ENCODE assay signal across 22 cellular contexts in genomic region chr2:3336844-3337243, GRCh38. TPM values are rescaled to one million over a fixed set of nuclear protein-coding genes. Genes with fewer than 3 reads are reported as not detected.
DNase-seq lines count a peak whose midpoint lies in the region; ATAC-seq, FAIRE-seq and TF ChIP-seq lines count a peak whose summit lies in the region.
"Had no signal": no experiment of that assay in that cellular context is flagged by ENCODE, and none has a peak within 500 bp of the region (broad histone marks: within the 10 kb centered on the region; RNA-seq: fewer than 3 reads in every experiment).

No MANE protein-coding gene starts in this region.

- TF ChIP-seq RAD21 in HepG2 (CRISPR knock-in tag; IDR thresholded peaks at IDR 0.05) (no peak), K562 (CRISPR knock-in tag; conservative IDR thresholded peaks at IDR 0.05 in 1 of 2, IDR thresholded peaks at IDR 0.05 in 1 of 2) (no peak)

- H3K4me3 Mint-ChIP-seq in effector memory CD8-positive, alpha-beta T cell, result no peak overlapping the region
- H3K4me3 Mint-ChIP-seq: B cell; CD4-positive, alpha-beta T cell; CD8-positive, alpha-beta T cell had no signal

- no peak for ATAC-seq in HepG2
- ATAC-seq in right lobe of liver, result no peak
- ATAC-seq in K562, result no peak
- no peak for ATAC-seq in effector memory CD8-positive, alpha-beta T cell (replicated peaks)
- ATAC-seq in GM18517 (IDR thresholded peaks at IDR 0.05; ENCODE audit: unreplicated experiment), result no peak
- ATAC-seq: A549; CD8-positive, alpha-beta T cell had no signal

- H3K36me3 Mint-ChIP-seq in effector memory CD8-positive, alpha-beta T cell (ENCODE audit: insufficient read depth), result peaks cover 10% of the 10 kb centered on the region

- peaks cover 0 to 5% of the 10 kb centered on the region in 2 donors for H3K4me1 Mint-ChIP-seq in effector memory CD8-positive, alpha-beta T cell (ENCODE audit: low read depth in 2 of 2)
- H3K4me1 Mint-ChIP-seq: B cell had no signal

- FAIRE-seq in HepG2 (lab: Jason Lieb, UNC) (no peak), K562 (lab: Jason Lieb, UNC) (no peak)
- FAIRE-seq: A549, D721Med, G401.6, GM12891 had no signal

- H3K4me1 ChIP-seq in HepG2 (ENCODE audit: insufficient read depth, low read length), result no peaks in the 10 kb centered on the region
- no peaks in the 10 kb centered on the region for H3K4me1 ChIP-seq in right lobe of liver
- no peaks in the 10 kb centered on the region for H3K4me1 ChIP-seq in K562 (replicated peaks in 1 of 2; ENCODE audit: control insufficient read depth in 2 of 2, insufficient read depth in 2 of 2, low read length in 2 of 2)
- H3K4me1 ChIP-seq in esophagus muscularis mucosa, result peaks cover 0 to 15% (median 9%) of the 10 kb centered on the region in 4 donors
- H3K4me1 ChIP-seq: A549, Caco-2 had no signal

- H3K27ac Mint-ChIP-seq in effector memory CD8-positive, alpha-beta T cell, result peak overlapping the region; percentile 72 to 79
- H3K27ac Mint-ChIP-seq: B cell; CD4-positive, alpha-beta T cell; CD8-positive, alpha-beta T cell had no signal

- POLR2A ChIA-PET in HepG2 (lab: Yijun Ruan, JAX), result no interaction called here
- POLR2A ChIA-PET in K562 (lab: Yijun Ruan, JAX), result no interaction called here

- no peaks in the 10 kb centered on the region for H3K79me2 ChIP-seq in HepG2 (ENCODE audit: insufficient read depth, low read length)
- no peaks in the 10 kb centered on the region for H3K79me2 ChIP-seq in K562 (ENCODE audit: control insufficient read depth, insufficient read depth, low read length)

- BruUV-seq in HepG2 (replicated peaks; lab: Mats Ljungman, UMichigan), result no TSS peak
- no TSS peak for BruUV-seq in K562 (replicated peaks; lab: Mats Ljungman, UMichigan)

- no peak for TF ChIP-seq CTCF in HepG2 (CRISPR knock-in tag; IDR thresholded peaks at IDR 0.05)
- no peak for TF ChIP-seq CTCF in right lobe of liver (IDR thresholded peaks at IDR 0.05)
- TF ChIP-seq CTCF in K562 (IDR thresholded peaks at IDR 0.05 in 2 of 3, conservative IDR thresholded peaks at IDR 0.05 in 1 of 3; ENCODE audit: insufficient read depth in 2 of 3, low read depth in 1 of 3, low read length in 3 of 3), result no peak
- no peak for TF ChIP-seq CTCF in esophagus muscularis mucosa (IDR thresholded peaks at IDR 0.05)

- H3K9ac ChIP-seq in HepG2 (ENCODE audit: insufficient read depth, low read depth, low read length), result no peak overlapping the region
- no peak overlapping the region for H3K9ac ChIP-seq in K562 (ENCODE audit: insufficient read depth in 1 of 2, low read depth in 2 of 2, low read length in 2 of 2)
- H3K9ac ChIP-seq: BLaER1 treated with 17β-estradiol and CSF1 and Interleukin-3, amounts not matched to agents 10 nM and 100 nM had no signal

- TF ChIP-seq EP300 in HepG2 (IDR thresholded peaks at IDR 0.05; ENCODE audit: low read depth in 2 of 2, low read length in 2 of 2) (no peak), HepG2 (CRISPR knock-in tag; IDR thresholded peaks at IDR 0.05; ENCODE audit: borderline replicate concordance) (no peak), K562 (IDR thresholded peaks at IDR 0.05; ENCODE audit: low read length) (no peak), esophagus muscularis mucosa (IDR thresholded peaks at IDR 0.05) (no peak)

- H3K9me1 ChIP-seq in K562 (ENCODE audit: control insufficient read depth, insufficient read depth, low read length), result no peaks in the 10 kb centered on the region

- H3K36me3 ChIP-seq in HepG2 (replicated peaks in 1 of 2; ENCODE audit: control insufficient read depth in 1 of 2, insufficient read depth in 2 of 2, low read length in 2 of 2) (peaks cover 23 to 53% of the 10 kb centered on the region in 2 experiments), right lobe of liver (peaks cover 0 to 2% (median 0%) of the 10 kb centered on the region in 4 donors), K562 (ENCODE audit: control insufficient read depth, insufficient read depth, low read length) (peaks cover 45% of the 10 kb centered on the region; the same call in 2 of the 3 replicates), esophagus muscularis mucosa (peaks cover 0 to 27% (median 11%) of the 10 kb centered on the region in 4 donors)

- no peak for DNase-seq in HepG2 (ENCODE audit: low spot score)
- no peak for DNase-seq in right lobe of liver
- DNase-seq in K562 (ENCODE audit: extremely low read depth in 1 of 4, low spot score in 3 of 4), result no peak
- no peak for DNase-seq in effector memory CD8-positive, alpha-beta T cell
- DNase-seq in esophagus muscularis mucosa (ENCODE audit: extremely low spot score), result no peak
- no peak for DNase-seq in superior temporal gyrus (ENCODE audit: extremely low spot score)
- DNase-seq: AML-193; Calu3; CD4-positive, alpha-beta T cell; CD8-positive, alpha-beta T cell; DMS79 treated with DMSO at 0.1 percent for 48 hours; GF-D8 had no signal

- WGBS in HepG2 (ENCODE audit: low lambda C conversion rate), result 96% methylated on average over 2 of the region's 2 CpGs
- 92% methylated on average over 2 of the region's 2 CpGs for WGBS in right lobe of liver (ENCODE audit: insufficient coverage, low coverage, low lambda C conversion rate, missing lambda C conversion rate)
- 89% methylated on average over 2 of the region's 2 CpGs for WGBS in K562 (ENCODE audit: insufficient coverage, low coverage, missing lambda C conversion rate)
- 90% methylated on average over 2 of the region's 2 CpGs for WGBS in esophagus muscularis mucosa

- no peak overlapping the region for H3K4me2 ChIP-seq in HepG2 (ENCODE audit: low read depth, low read length)
- no peak overlapping the region for H3K4me2 ChIP-seq in K562 (ENCODE audit: insufficient read depth, low read length)
- H3K4me2 ChIP-seq: A549; BLaER1 treated with 17β-estradiol and CSF1 and Interleukin-3, amounts not matched to agents 10 nM and 100 nM had no signal

- H3K4me3 ChIP-seq in HepG2 (replicated peaks in 1 of 3; ENCODE audit: insufficient read depth in 1 of 3, low read depth in 2 of 3, low read length in 3 of 3) (no peak overlapping the region), right lobe of liver (no peak overlapping the region), K562 (no peak overlapping the region), esophagus muscularis mucosa (no peak overlapping the region)
- H3K4me3 ChIP-seq: A549; BLaER1 treated with 17β-estradiol and CSF1 and Interleukin-3, amounts not matched to agents 10 nM and 100 nM had no signal

- H4K20me1 ChIP-seq in HepG2 (ENCODE audit: insufficient read depth, low read length) (no peaks in the 10 kb centered on the region), K562 (replicated peaks; ENCODE audit: control insufficient read depth, insufficient read depth, low read length) (no peaks in the 10 kb centered on the region)

- H3K27me3 ChIP-seq in HepG2 (ENCODE audit: control insufficient read depth in 1 of 2, insufficient read depth in 2 of 2, low read length in 2 of 2) (no peaks in the 10 kb centered on the region), right lobe of liver (no peaks in the 10 kb centered on the region), K562 (ENCODE audit: control insufficient read depth in 2 of 2, insufficient read depth in 2 of 2, low read length in 2 of 2) (no peaks in the 10 kb centered on the region), esophagus muscularis mucosa (no peaks in the 10 kb centered on the region)
- H3K27me3 ChIP-seq: BLaER1 treated with 17β-estradiol and CSF1 and Interleukin-3, amounts not matched to agents 10 nM and 100 nM had no signal

- H3K27ac ChIP-seq in HepG2 (ENCODE audit: extremely low read length, insufficient read depth, low read length), result no peak overlapping the region
- H3K27ac ChIP-seq in right lobe of liver, result no peak overlapping the region
- H3K27ac ChIP-seq in K562 (ENCODE audit: extremely low read depth, low read depth, low read length), result no peak overlapping the region
- H3K27ac ChIP-seq in esophagus muscularis mucosa (replicated peaks in 1 of 4), result no peak overlapping the region
- H3K27ac ChIP-seq: 22Rv1; A549; BLaER1 treated with 17β-estradiol and CSF1 and Interleukin-3, amounts not matched to agents 10 nM and 100 nM; C4-2B had no signal

- CTCF ChIA-PET in HepG2 (lab: Yijun Ruan, JAX; ENCODE audit: low intra/inter-chr PET ratio, low total read pairs), result no interaction called here
- CTCF ChIA-PET in K562 (lab: Yijun Ruan, JAX; ENCODE audit: low intra/inter-chr PET ratio), result no interaction called here

- no peaks in the 10 kb centered on the region for H3K27me3 Mint-ChIP-seq in effector memory CD8-positive, alpha-beta T cell
- H3K27me3 Mint-ChIP-seq: B cell; CD4-positive, alpha-beta T cell had no signal

- H3K9me3 Mint-ChIP-seq in effector memory CD8-positive, alpha-beta T cell, result no peaks in the 10 kb centered on the region
- H3K9me3 Mint-ChIP-seq: CD4-positive, alpha-beta T cell; CD8-positive, alpha-beta T cell had no signal

- intact Hi-C loops in HepG2 (cut with micrococcal nuclease; ENCODE audit: unreplicated experiment) (no loop called here), right lobe of liver (cut with DNase I) (no loop called here), K562 (cut with micrococcal nuclease) (no loop called here), esophagus muscularis mucosa (cut with DNase I) (no loop called here)

- in situ Hi-C loops in HepG2 (cut with HindIII; ENCODE audit: extremely low pct_ligation_motif_present, low pct_unique_long_range_greater_than_20kb), result no loop called here
- in situ Hi-C loops in K562 (cut with MboI), result no loop called here

- H2AFZ ChIP-seq in HepG2 (ENCODE audit: low read length), result no peak overlapping the region
- no peak overlapping the region for H2AFZ ChIP-seq in K562 (ENCODE audit: low read depth, low read length)

- TF ChIP-seq POLR2A in HepG2 (IDR thresholded peaks at IDR 0.05; ENCODE audit: insufficient read depth in 1 of 2, low read depth in 2 of 2, low read length in 2 of 2), result no peak
- TF ChIP-seq POLR2A in right lobe of liver (IDR thresholded peaks at IDR 0.05), result no peak
- no peak for TF ChIP-seq POLR2A in K562 (conservative IDR thresholded peaks at IDR 0.05)
- TF ChIP-seq POLR2A in esophagus muscularis mucosa (IDR thresholded peaks at IDR 0.05; ENCODE audit: low read depth), result no peak

- H3K9me3 ChIP-seq in HepG2 (ENCODE audit: low read length) (no peaks in the 10 kb centered on the region), right lobe of liver (no peaks in the 10 kb centered on the region), K562 (replicated peaks; ENCODE audit: control insufficient read depth, insufficient read depth, low read depth, low read length) (no peaks in the 10 kb centered on the region), esophagus muscularis mucosa (no peaks in the 10 kb centered on the region)
- H3K9me3 ChIP-seq: A549, Caco-2 had no signal

RNA-seq across cellular contexts. Expression of gene EIPR1, which starts 40.8 kb away (rescaled TPM):
- total RNA-seq in HepG2 (2016; rRNA removed; fragmentation: Illumina TruSeq; extraction: Trizol) (70.0 and 92.3 TPM in 2 replicates), right lobe of liver (10 to 100 TPM in 4 of 6 experiments, 1 to 10 TPM in 2; 6.8 to 40.6 (median 11.6) TPM), K562 (2014; rRNA removed) (49.0 and 50.5 TPM in 2 replicates), K562 (2014; rRNA removed; fragmentation: Illumina TruSeq; extraction: Trizol) (19.7 and 23.9 TPM in 2 replicates), K562 (2015; rRNA removed; fragmentation: Illumina TruSeq; extraction: Trizol) (29.3 and 31.2 TPM in 2 replicates), K562 (2021) (34.1 and 35.9 TPM in 2 replicates), esophagus muscularis mucosa (10 to 100 TPM; 13.8 to 19.0 (median 15.3) TPM)
- total RNA-seq in HepG2 (2016; cell fraction: cytosol; rRNA removed; fragmentation: Illumina TruSeq; extraction: Trizol; ENCODE audit: low read depth), result 45.6 and 52.4 TPM in 2 replicates
- total RNA-seq in HepG2 (2016; cell fraction: insoluble cytoplasmic fraction; rRNA removed; fragmentation: Illumina TruSeq; extraction: Trizol), result 72.0 and 92.4 TPM in 2 replicates
- total RNA-seq in HepG2 (2016; cell fraction: membrane; rRNA removed; fragmentation: Illumina TruSeq; extraction: Trizol), result 79.5 and 92.1 TPM in 2 replicates
- total RNA-seq in HepG2 (2016; cell fraction: nucleus; rRNA removed; fragmentation: Illumina TruSeq; extraction: Trizol), result 36.2 and 44.8 TPM in 2 replicates
- polyA plus RNA-seq in HepG2 (2011; rRNA removed) (84.5 and 96.3 TPM in 2 replicates), K562 (2011; rRNA removed) (52.0 and 54.4 TPM in 2 replicates), K562 (2014; fragmentation: Illumina TruSeq; extraction: Trizol) (36.4 and 40.6 TPM in 2 replicates), K562 (2014; fragmentation: Nextera tagmentation; extraction: Ambion mirVana) (10 to 100 TPM; 19.9 to 21.8 TPM), K562 (2014; rRNA removed) (44.9 and 46.1 TPM in 2 replicates)
- 91.9 and 111 TPM in 2 replicates for polyA plus RNA-seq in HepG2 (2011; cell fraction: cytosol; rRNA removed)
- 54.6 and 61.7 TPM in 2 replicates for polyA plus RNA-seq in HepG2 (2011; cell fraction: nucleus; rRNA removed)
- 34.2 and 39.9 TPM in 2 replicates for polyA plus RNA-seq in HepG2 (2012)
- 47.2 and 54.0 TPM in 2 replicates for polyA plus RNA-seq in HepG2 (2016; cell fraction: cytosol; fragmentation: Illumina TruSeq; extraction: Trizol; ENCODE audit: low read depth)
- 80.5 and 83.1 TPM in 2 replicates for polyA plus RNA-seq in HepG2 (2016; cell fraction: insoluble cytoplasmic fraction; fragmentation: Illumina TruSeq; extraction: Trizol; ENCODE audit: low read depth)
- polyA plus RNA-seq in HepG2 (2016; cell fraction: membrane; fragmentation: Illumina TruSeq; extraction: Trizol; ENCODE audit: low read depth), result 53.9 and 69.3 TPM in 2 replicates
- polyA plus RNA-seq in HepG2 (2016; cell fraction: nucleus; fragmentation: Illumina TruSeq; extraction: Trizol; ENCODE audit: insufficient read depth, low read depth), result 49.2 and 51.5 TPM in 2 replicates
- 65.1 and 87.1 TPM in 2 replicates for polyA minus RNA-seq in HepG2 (2011; rRNA and poly(A)+ RNA removed; ENCODE audit: low replicate concordance)
- polyA minus RNA-seq in HepG2 (2011; cell fraction: cytosol; rRNA and poly(A)+ RNA removed), result 27.9 and 34.1 TPM in 2 replicates
- 48.4 and 54.1 TPM in 2 replicates for polyA minus RNA-seq in HepG2 (2011; cell fraction: nucleus; rRNA and poly(A)+ RNA removed)
- 45.9 and 69.6 TPM in 2 replicates for total RNA-seq in K562 (2011; cell fraction: chromatin; rRNA removed; ENCODE audit: low replicate concordance)
- total RNA-seq in K562 (2011; cell fraction: nucleolus; rRNA removed), result 47.4 and 54.2 TPM in 2 replicates
- total RNA-seq in K562 (2011; cell fraction: nucleoplasm; rRNA removed), result 33.5 and 35.3 TPM in 2 replicates
- 57.5 and 76.0 TPM in 2 replicates for polyA plus RNA-seq in K562 (2011; cell fraction: cytosol; rRNA removed)
- 33.7 and 42.8 TPM in 2 replicates for polyA plus RNA-seq in K562 (2011; cell fraction: nucleus; rRNA removed)
- 31.8 and 33.5 TPM in 2 replicates for polyA plus RNA-seq in K562 (2012)
- 33.1 and 38.4 TPM in 2 replicates for polyA minus RNA-seq in K562 (2011; rRNA and poly(A)+ RNA removed)
- 20.6 and 26.6 TPM in 2 replicates for polyA minus RNA-seq in K562 (2011; cell fraction: cytosol; rRNA and poly(A)+ RNA removed)
- polyA minus RNA-seq in K562 (2011; cell fraction: nucleus; rRNA and poly(A)+ RNA removed), result 31.5 and 49.3 TPM in 2 replicates

RNA-seq across cellular contexts. Expression of gene TRAPPC12, which starts 42.6 kb away (rescaled TPM):
- 39.0 and 46.4 TPM in 2 replicates for total RNA-seq in HepG2 (2016; rRNA removed; fragmentation: Illumina TruSeq; extraction: Trizol)
- total RNA-seq in HepG2 (2016; cell fraction: cytosol; rRNA removed; fragmentation: Illumina TruSeq; extraction: Trizol; ENCODE audit: low read depth), result 16.2 and 17.3 TPM in 2 replicates
- 36.3 and 42.6 TPM in 2 replicates for total RNA-seq in HepG2 (2016; cell fraction: insoluble cytoplasmic fraction; rRNA removed; fragmentation: Illumina TruSeq; extraction: Trizol)
- total RNA-seq in HepG2 (2016; cell fraction: membrane; rRNA removed; fragmentation: Illumina TruSeq; extraction: Trizol), result 24.2 and 25.4 TPM in 2 replicates
- 55.4 and 61.3 TPM in 2 replicates for total RNA-seq in HepG2 (2016; cell fraction: nucleus; rRNA removed; fragmentation: Illumina TruSeq; extraction: Trizol)
- polyA plus RNA-seq in HepG2 (2011; rRNA removed), result 97.7 and 137 TPM in 2 replicates
- 36.5 and 40.1 TPM in 2 replicates for polyA plus RNA-seq in HepG2 (2011; cell fraction: cytosol; rRNA removed)
- 305 and 380 TPM in 2 replicates for polyA plus RNA-seq in HepG2 (2011; cell fraction: nucleus; rRNA removed)
- polyA plus RNA-seq in HepG2 (2012), result 58.1 and 63.4 TPM in 2 replicates
- polyA plus RNA-seq in HepG2 (2016; cell fraction: cytosol; fragmentation: Illumina TruSeq; extraction: Trizol; ENCODE audit: low read depth), result 7.8 and 8.6 TPM in 2 replicates
- polyA plus RNA-seq in HepG2 (2016; cell fraction: insoluble cytoplasmic fraction; fragmentation: Illumina TruSeq; extraction: Trizol; ENCODE audit: low read depth), result 31.5 and 45.0 TPM in 2 replicates
- polyA plus RNA-seq in HepG2 (2016; cell fraction: membrane; fragmentation: Illumina TruSeq; extraction: Trizol; ENCODE audit: low read depth), result 10.3 and 11.5 TPM in 2 replicates
- 95.8 and 113 TPM in 2 replicates for polyA plus RNA-seq in HepG2 (2016; cell fraction: nucleus; fragmentation: Illumina TruSeq; extraction: Trizol; ENCODE audit: insufficient read depth, low read depth)
- polyA minus RNA-seq in HepG2 (2011; rRNA and poly(A)+ RNA removed; ENCODE audit: low replicate concordance), result 73.3 and 119 TPM in 2 replicates
- polyA minus RNA-seq in HepG2 (2011; cell fraction: cytosol; rRNA and poly(A)+ RNA removed), result 30.0 and 39.8 TPM in 2 replicates
- 181 and 183 TPM in 2 replicates for polyA minus RNA-seq in HepG2 (2011; cell fraction: nucleus; rRNA and poly(A)+ RNA removed)
- total RNA-seq in right lobe of liver, result 10 to 100 TPM; 39.2 to 92.4 (median 47.8) TPM
- 208 and 235 TPM in 2 replicates for total RNA-seq in K562 (2011; cell fraction: chromatin; rRNA removed; ENCODE audit: low replicate concordance)
- 133 and 134 TPM in 2 replicates for total RNA-seq in K562 (2011; cell fraction: nucleolus; rRNA removed)
- total RNA-seq in K562 (2011; cell fraction: nucleoplasm; rRNA removed), result 126 and 147 TPM in 2 replicates
- total RNA-seq in K562 (2014; rRNA removed), result 41.2 and 67.3 TPM in 2 replicates
- 29.5 and 30.0 TPM in 2 replicates for total RNA-seq in K562 (2014; rRNA removed; fragmentation: Illumina TruSeq; extraction: Trizol)
- 36.9 and 39.1 TPM in 2 replicates for total RNA-seq in K562 (2015; rRNA removed; fragmentation: Illumina TruSeq; extraction: Trizol)
- 71.7 and 75.2 TPM in 2 replicates for total RNA-seq in K562 (2021)
- polyA plus RNA-seq in K562 (2011; rRNA removed), result 27.5 and 57.2 TPM in 2 replicates
- 22.4 and 23.0 TPM in 2 replicates for polyA plus RNA-seq in K562 (2011; cell fraction: cytosol; rRNA removed)
- polyA plus RNA-seq in K562 (2011; cell fraction: nucleus; rRNA removed), result 86.1 and 127 TPM in 2 replicates
- polyA plus RNA-seq in K562 (2012), result 50.6 and 93.7 TPM in 2 replicates
- 44.2 and 46.7 TPM in 2 replicates for polyA plus RNA-seq in K562 (2014; fragmentation: Illumina TruSeq; extraction: Trizol)
- polyA plus RNA-seq in K562 (2014; fragmentation: Nextera tagmentation; extraction: Ambion mirVana), result 10 to 100 TPM in 1 of 2 experiments, 1 to 10 TPM in 1; 8.0 to 17.3 TPM
- 39.8 and 44.2 TPM in 2 replicates for polyA plus RNA-seq in K562 (2014; rRNA removed)
- polyA minus RNA-seq in K562 (2011; rRNA and poly(A)+ RNA removed), result 39.0 and 48.3 TPM in 2 replicates
- polyA minus RNA-seq in K562 (2011; cell fraction: cytosol; rRNA and poly(A)+ RNA removed), result 38.4 and 43.2 TPM in 2 replicates
- polyA minus RNA-seq in K562 (2011; cell fraction: nucleus; rRNA and poly(A)+ RNA removed), result 72.0 and 72.1 TPM in 2 replicates
- 10 to 100 TPM; 65.6 to 89.3 (median 72.6) TPM for total RNA-seq in esophagus muscularis mucosa

Comparison
In these comparisons a context has a peak if more than half of its experiments do, and no peak if none do; other contexts are left out.
1. Of the 241 proteins assayed by ChIP-seq in both HepG2 and K562: peak only in HepG2: HNRNPK, PCBP1 and PCBP2; only in K562: ZNF512; in both: none; in neither: 237.